1 cellular context compared by ENCODE assay signal in genomic region chr1:3387401-3387800, GRCh38.
TF ChIP-seq lines count a peak whose summit lies in the region.

No MANE protein-coding gene starts in this region.

TF ChIP-seq in H1, 55 proteins besides CTCF, POLR2A, EP300 and RAD21 (continued from another document):
- TF ChIP-seq BRCA1 (IDR thresholded peaks at IDR 0.05; ENCODE audit: low read depth, low read length) (no peak), MAX (IDR thresholded peaks at IDR 0.05) (peak; percentile 53; the same call in 1 of the 2 replicates), E2F6 (IDR thresholded peaks at IDR 0.05) (peak; percentile 88), YY1 (IDR thresholded peaks at IDR 0.05; ENCODE audit: low read depth, low read length) (no peak)
